Comparison of ENCODE assay signal across 24 cellular contexts in genomic region chr7:29780346-29780745, GRCh38. TPM values are rescaled to one million over a fixed set of nuclear protein-coding genes. Genes with fewer than 3 reads are reported as not detected.
DNase-seq lines count a peak whose midpoint lies in the region; ATAC-seq and TF ChIP-seq lines count a peak whose summit lies in the region.
"Had no signal": no experiment of that assay in that cellular context is flagged by ENCODE, and none has a peak within 500 bp of the region (broad histone marks: within the 10 kb centered on the region; RNA-seq: fewer than 3 reads in every experiment).

No MANE protein-coding gene starts in this region.

- H3K36me3 ChIP-seq in psoas muscle (ENCODE audit: insufficient read depth in 1 of 2, low read depth in 1 of 2), result no peaks in the 10 kb centered on the region
- H3K36me3 ChIP-seq in skeletal muscle tissue (ENCODE audit: control insufficient read depth in 3 of 3, insufficient read depth in 3 of 3, low read length in 3 of 3), result no peaks in the 10 kb centered on the region
- H3K36me3 ChIP-seq: BE2C; BLaER1 treated with 17β-estradiol and CSF1 and Interleukin-3, amounts not matched to agents 10 nM and 100 nM had no signal

- ATAC-seq in psoas muscle, result peak; percentile 90 to 98 (median 94)
- ATAC-seq in HG03439 (IDR thresholded peaks at IDR 0.05; ENCODE audit: unreplicated experiment), result no peak
- ATAC-seq in GM18861 (IDR thresholded peaks at IDR 0.05; ENCODE audit: unreplicated experiment), result no peak
- ATAC-seq: A549 had no signal

- no peak overlapping the region for H3K27ac ChIP-seq in psoas muscle
- H3K27ac ChIP-seq in skeletal muscle tissue (ENCODE audit: low read depth, low read length), result peak overlapping the region; percentile 44
- H3K27ac ChIP-seq: A549; BLaER1 treated with 17β-estradiol and CSF1 and Interleukin-3, amounts not matched to agents 10 nM and 100 nM; GM23248 had no signal

- no peaks in the 10 kb centered on the region for H3K9me3 ChIP-seq in psoas muscle
- peaks cover 0 to 3% (median 0%) of the 10 kb centered on the region in 3 donors for H3K9me3 ChIP-seq in skeletal muscle tissue (ENCODE audit: control insufficient read depth in 3 of 3, low read length in 3 of 3)
- H3K9me3 ChIP-seq: A549, BE2C had no signal

- TF ChIP-seq CTCF in psoas muscle (IDR thresholded peaks at IDR 0.05), result no peak

- H3K27me3 ChIP-seq in psoas muscle (ENCODE audit: insufficient read depth in 3 of 3, low read length in 2 of 3) (no peaks in the 10 kb centered on the region), skeletal muscle tissue (ENCODE audit: control insufficient read depth in 3 of 3, insufficient read depth in 3 of 3, low read length in 3 of 3) (no peaks in the 10 kb centered on the region)
- H3K27me3 ChIP-seq: BLaER1 treated with 17β-estradiol and CSF1 and Interleukin-3, amounts not matched to agents 10 nM and 100 nM had no signal

- DNase-seq in NCI-H2171 treated with DMSO at 0.1 percent for 48 hours (lab: John Stamatoyannopoulos, UW), result peak; percentile 43
- DNase-seq in NCI-H2171 (lab: John Stamatoyannopoulos, UW), result no peak
- DNase-seq in psoas muscle, result no peak
- DNase-seq in NCI-H82 treated with DMSO at 0.1 percent for 48 hours (lab: John Stamatoyannopoulos, UW; ENCODE audit: unreplicated experiment), result no peak
- DNase-seq: 8988T; ACHN; AML-193; BE2C; Calu3; CD4-positive, alpha-beta T cell; CD8-positive, alpha-beta memory T cell; COR-L47; DMS79; EL; GF-D8; GM23248; H7; HCEC 1CT had no signal

- no peak overlapping the region for H3K9ac ChIP-seq in skeletal muscle tissue (ENCODE audit: low read depth in 1 of 3, low read length in 3 of 3)
- H3K9ac ChIP-seq: BLaER1 treated with 17β-estradiol and CSF1 and Interleukin-3, amounts not matched to agents 10 nM and 100 nM; GM23248 had no signal

- H3K4me1 ChIP-seq in psoas muscle (no peaks in the 10 kb centered on the region), skeletal muscle tissue (ENCODE audit: control insufficient read depth in 3 of 3, insufficient read depth in 3 of 3, low read length in 3 of 3) (no peaks in the 10 kb centered on the region)
- H3K4me1 ChIP-seq: A549; BE2C; BLaER1 treated with 17β-estradiol and CSF1 and Interleukin-3, amounts not matched to agents 10 nM and 100 nM had no signal

- WGBS in psoas muscle, 3 donors, result 36 to 59% (median 47%) methylated on average over 2 of the region's 2 CpGs

- H3K4me3 ChIP-seq in psoas muscle, result no peak overlapping the region
- H3K4me3 ChIP-seq in skeletal muscle tissue (ENCODE audit: low read length in 3 of 3), result no peak overlapping the region
- H3K4me3 ChIP-seq: A549; BLaER1 treated with 17β-estradiol and CSF1 and Interleukin-3, amounts not matched to agents 10 nM and 100 nM; GM23248 had no signal

- intact Hi-C loops in psoas muscle (cut with DNase I), result no loop called here

RNA-seq across cellular contexts. Expression of gene WIPF3, which starts 26.0 kb away (rescaled TPM):
- total RNA-seq in psoas muscle (10 to 100 TPM; 18.5 to 30.7 (median 23.8) TPM), skeletal muscle tissue (4.7 TPM)
- 10 to 100 TPM in 1 of 3 donors, 1 to 10 TPM in 2; 3.3 to 17.4 (median 8.9) TPM for polyA plus RNA-seq in psoas muscle
- total RNA-seq: CD4-positive, alpha-beta T cell; CD8-positive, alpha-beta memory T cell; GM23248 had no signal
- polyA plus RNA-seq: CD14-positive monocyte; CD8-positive, alpha-beta memory T cell; GM23248 had no signal

Comparison
In these comparisons a context has a peak if more than half of its experiments do, and no peak if none do; other contexts are left out.
1. ATAC-seq: peak in psoas muscle (4 of 4); none in HG03439 (single experiment) and GM18861 (single experiment).